Comparison of ENCODE assay signal across 1 cellular context in the genomic region with DNA sequence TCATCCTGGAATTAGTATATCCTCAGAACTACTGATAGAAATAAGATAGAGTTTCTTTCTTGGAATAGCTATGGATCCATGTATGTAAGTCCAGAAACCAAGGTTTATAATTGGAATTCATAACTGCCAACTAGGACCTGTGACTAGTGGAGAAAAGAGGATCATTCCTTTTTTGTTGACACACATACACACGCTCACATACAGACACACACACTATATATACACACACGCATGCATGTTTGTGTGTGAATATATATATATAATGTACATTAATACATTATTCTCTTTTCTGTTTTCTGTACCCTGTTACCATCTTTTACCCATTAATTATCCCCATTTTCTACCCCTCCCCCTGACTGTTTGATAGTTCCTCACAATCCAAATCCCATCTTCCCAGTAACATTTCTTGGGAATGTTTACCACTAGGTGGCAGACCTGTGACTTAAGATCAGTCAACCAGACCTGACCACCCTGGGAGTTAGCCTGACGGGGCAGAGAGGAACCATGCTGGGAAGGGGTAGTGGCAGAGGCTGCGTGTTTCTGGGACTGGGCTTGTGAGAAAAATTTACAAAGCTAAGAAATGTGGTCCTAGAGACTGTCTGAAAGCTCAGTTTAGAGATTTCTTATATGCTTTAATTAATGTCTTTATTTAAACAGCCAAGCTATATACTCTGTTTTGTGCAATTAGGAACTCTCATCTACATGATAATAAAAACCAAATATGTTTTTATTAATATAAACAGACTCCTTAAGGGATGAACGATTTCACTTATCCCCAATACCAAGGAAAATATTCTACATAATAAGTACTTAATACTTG.
TF ChIP-seq lines count a peak whose summit lies in the region.

No MANE protein-coding gene starts in this region.

TF ChIP-seq in IMR-90, 13 proteins besides CTCF, POLR2A, EP300 and RAD21 (continued from another document):
- TF ChIP-seq, protein P1, sequence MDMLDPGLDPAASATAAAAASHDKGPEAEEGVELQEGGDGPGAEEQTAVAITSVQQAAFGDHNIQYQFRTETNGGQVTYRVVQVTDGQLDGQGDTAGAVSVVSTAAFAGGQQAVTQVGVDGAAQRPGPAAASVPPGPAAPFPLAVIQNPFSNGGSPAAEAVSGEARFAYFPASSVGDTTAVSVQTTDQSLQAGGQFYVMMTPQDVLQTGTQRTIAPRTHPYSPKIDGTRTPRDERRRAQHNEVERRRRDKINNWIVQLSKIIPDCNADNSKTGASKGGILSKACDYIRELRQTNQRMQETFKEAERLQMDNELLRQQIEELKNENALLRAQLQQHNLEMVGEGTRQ (IDR thresholded peaks at IDR 0.05; ENCODE audit: low read depth, low read length), result no peak
- TF ChIP-seq RCOR1 (IDR thresholded peaks at IDR 0.05; ENCODE audit: insufficient replicate concordance, low read length) (no peak), CHD1 (IDR thresholded peaks at IDR 0.05; ENCODE audit: low read depth, low read length) (no peak), BHLHE40 (IDR thresholded peaks at IDR 0.05; ENCODE audit: low read depth, low read length) (no peak), FOS (IDR thresholded peaks at IDR 0.05; ENCODE audit: low read depth, low read length) (no peak)
- TF ChIP-seq, protein P2, sequence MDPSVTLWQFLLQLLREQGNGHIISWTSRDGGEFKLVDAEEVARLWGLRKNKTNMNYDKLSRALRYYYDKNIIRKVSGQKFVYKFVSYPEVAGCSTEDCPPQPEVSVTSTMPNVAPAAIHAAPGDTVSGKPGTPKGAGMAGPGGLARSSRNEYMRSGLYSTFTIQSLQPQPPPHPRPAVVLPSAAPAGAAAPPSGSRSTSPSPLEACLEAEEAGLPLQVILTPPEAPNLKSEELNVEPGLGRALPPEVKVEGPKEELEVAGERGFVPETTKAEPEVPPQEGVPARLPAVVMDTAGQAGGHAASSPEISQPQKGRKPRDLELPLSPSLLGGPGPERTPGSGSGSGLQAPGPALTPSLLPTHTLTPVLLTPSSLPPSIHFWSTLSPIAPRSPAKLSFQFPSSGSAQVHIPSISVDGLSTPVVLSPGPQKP (IDR thresholded peaks at IDR 0.05; ENCODE audit: borderline replicate concordance, low read depth, low read length), result no peak
